18 cellular contexts compared by ENCODE assay signal in the genomic region with DNA sequence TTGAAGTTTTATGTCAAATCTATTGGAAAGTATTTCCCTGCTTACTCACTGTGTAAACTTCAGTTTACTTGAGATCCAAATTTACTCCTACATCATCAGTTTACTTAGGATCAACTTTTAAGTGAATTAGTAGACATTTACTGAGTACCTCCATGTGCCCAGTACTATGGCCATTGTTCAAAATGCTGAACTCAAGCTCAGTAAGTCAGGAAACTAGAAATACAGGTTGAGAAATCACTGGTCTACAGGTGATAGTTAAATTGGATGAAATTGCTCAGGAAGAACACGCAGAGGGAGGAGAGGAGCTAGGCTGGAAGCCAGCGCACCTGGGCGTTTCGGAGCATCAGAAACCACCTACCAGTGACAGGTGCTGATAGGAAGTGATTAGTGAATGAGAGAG. TPM values are rescaled to one million over a fixed set of nuclear protein-coding genes. Genes with fewer than 3 reads are reported as not detected.
DNase-seq lines count a peak whose midpoint lies in the region; ATAC-seq, FAIRE-seq and TF ChIP-seq lines count a peak whose summit lies in the region.
"Had no signal": no experiment of that assay in that cellular context is flagged by ENCODE, and none has a peak within 500 bp of the region (broad histone marks: within the 10 kb centered on the region; RNA-seq: fewer than 3 reads in every experiment).

No MANE protein-coding gene starts in this region.

- FAIRE-seq in K562 (lab: Jason Lieb, UNC): no peak
- FAIRE-seq: D721Med, GM12878, GM18507, H54 had no signal

- no peak overlapping the region for H3K9ac ChIP-seq in K562 (ENCODE audit: insufficient read depth in 1 of 2, low read depth in 2 of 2, low read length in 2 of 2)
- H3K9ac ChIP-seq: BLaER1 treated with 17β-estradiol and CSF1 and Interleukin-3, amounts not matched to agents 10 nM and 100 nM had no signal

- no peaks in the 10 kb centered on the region for H3K27me3 Mint-ChIP-seq in Caco-2 (ENCODE audit: insufficient read depth, unreplicated experiment)

- POLR2A ChIA-PET in K562 (lab: Yijun Ruan, JAX) (interaction anchor here (0.8 to 1.9 kb wide), 2 partner anchors 14 to 16 kb away, joined by 3 to 4 read pairs; no protein-coding TSS in a partner anchor), Caco-2 (lab: Charles Lee) (no interaction called here)

- in situ Hi-C loops in K562 (cut with MboI): no loop called here

- WGBS in K562 (ENCODE audit: insufficient coverage, low coverage, missing lambda C conversion rate): 76% methylated on average over 4 of the region's 4 CpGs

- no peak for TF ChIP-seq RAD21 in K562 (CRISPR knock-in tag; conservative IDR thresholded peaks at IDR 0.05 in 1 of 2, IDR thresholded peaks at IDR 0.05 in 1 of 2)

- H3K27me3 ChIP-seq in K562 (ENCODE audit: control insufficient read depth in 2 of 2, insufficient read depth in 2 of 2, low read length in 2 of 2): no peaks in the 10 kb centered on the region
- H3K27me3 ChIP-seq in Caco-2 (replicated peaks; ENCODE audit: control insufficient read depth, insufficient read depth, low read length): no peaks in the 10 kb centered on the region

- no peak for ATAC-seq in K562
- ATAC-seq: GM12878, HCT116 had no signal

- peak in 2 of 3 experiments; percentile 7 to 43 for DNase-seq in NCI-H1417 (lab: John Stamatoyannopoulos, UW)
- DNase-seq in NCI-H1417 treated with DMSO at 0.1 percent for 48 hours (lab: John Stamatoyannopoulos, UW): no peak
- DNase-seq in NCI-H774 (lab: John Stamatoyannopoulos, UW): peak; percentile 7
- DNase-seq in K562 (ENCODE audit: extremely low read depth in 1 of 4, low spot score in 3 of 4): no peak
- no peak for DNase-seq in Caco-2
- DNase-seq in stimulated activated CD4-positive, alpha-beta T cell treated with anti-CD3 and anti-CD28 coated beads, Interleukin-1b, Interleukin-23, amount 100 ng/mL, for 48 hours: no peak
- DNase-seq in posterior vena cava (ENCODE audit: low spot score): no peak
- DNase-seq: 8988T; ACHN; CD4-positive, alpha-beta memory T cell; DMS153; KBM-7 had no signal

- H3K79me2 ChIP-seq in K562 (ENCODE audit: control insufficient read depth, insufficient read depth, low read length): no peaks in the 10 kb centered on the region

- intact Hi-C loops in K562 (cut with micrococcal nuclease): no loop called here
- intact Hi-C loops in Caco-2 (cut with micrococcal nuclease; ENCODE audit: unreplicated experiment): no loop called here
- intact Hi-C loops in posterior vena cava (cut with DNase I): no loop called here

- peaks cover 26% of the 10 kb centered on the region for H3K4me1 Mint-ChIP-seq in Caco-2 (ENCODE audit: low read depth, unreplicated experiment)

- H3K36me3 ChIP-seq in K562 (ENCODE audit: control insufficient read depth, insufficient read depth, low read length): no peaks in the 10 kb centered on the region
- no peaks in the 10 kb centered on the region for H3K36me3 ChIP-seq in Caco-2 (ENCODE audit: control insufficient read depth, insufficient read depth, low read length)
- H3K36me3 ChIP-seq: BLaER1 treated with 17β-estradiol and CSF1 and Interleukin-3, amounts not matched to agents 10 nM and 100 nM had no signal

- no peak for TF ChIP-seq CTCF in K562 (IDR thresholded peaks at IDR 0.05 in 2 of 3, conservative IDR thresholded peaks at IDR 0.05 in 1 of 3; ENCODE audit: insufficient read depth in 2 of 3, low read depth in 1 of 3, low read length in 3 of 3)
- TF ChIP-seq CTCF in Caco-2 (IDR thresholded peaks at IDR 0.05; ENCODE audit: insufficient read depth in 1 of 2, low read depth in 1 of 2, low read length in 1 of 2, severe bottlenecking in 1 of 2, unreplicated experiment in 1 of 2): no peak

- no peaks in the 10 kb centered on the region for H4K20me1 ChIP-seq in K562 (replicated peaks; ENCODE audit: control insufficient read depth, insufficient read depth, low read length)
- H4K20me1 ChIP-seq: BLaER1 treated with 17β-estradiol and CSF1 and Interleukin-3, amounts not matched to agents 10 nM and 100 nM had no signal

- TF ChIP-seq EP300 in K562 (IDR thresholded peaks at IDR 0.05; ENCODE audit: low read length): no peak

- H2AFZ ChIP-seq in K562 (ENCODE audit: low read depth, low read length): no peak overlapping the region

- H3K4me3 ChIP-seq in K562 (no peak overlapping the region), Caco-2 (ENCODE audit: low read depth, low read length) (no peak overlapping the region)
- H3K4me3 ChIP-seq: BLaER1 treated with 17β-estradiol and CSF1 and Interleukin-3, amounts not matched to agents 10 nM and 100 nM; GM12878 had no signal

- CTCF ChIA-PET in K562 (lab: Yijun Ruan, JAX; ENCODE audit: low intra/inter-chr PET ratio): no interaction called here
- CTCF ChIA-PET in Caco-2 (lab: Charles Lee): no interaction called here

- BruUV-seq in K562 (replicated peaks; lab: Mats Ljungman, UMichigan) (no TSS peak), Caco-2 (replicated peaks; lab: Mats Ljungman, UMichigan) (no TSS peak)

- H3K36me3 Mint-ChIP-seq in Caco-2 (ENCODE audit: insufficient read depth, unreplicated experiment): no peaks in the 10 kb centered on the region

- no peak for TF ChIP-seq POLR2A in K562 (conservative IDR thresholded peaks at IDR 0.05)

- peaks cover 0 to 11% of the 10 kb centered on the region in 2 experiments; a peak in 3 of 5 replicates for H3K4me1 ChIP-seq in K562 (replicated peaks in 1 of 2; ENCODE audit: control insufficient read depth in 2 of 2, insufficient read depth in 2 of 2, low read length in 2 of 2)
- peaks cover 12% of the 10 kb centered on the region for H3K4me1 ChIP-seq in Caco-2

- H3K27ac Mint-ChIP-seq in Caco-2 (ENCODE audit: unreplicated experiment): no peak overlapping the region

- no peak overlapping the region for H3K4me2 ChIP-seq in K562 (ENCODE audit: insufficient read depth, low read length)
- H3K4me2 ChIP-seq: BLaER1 treated with 17β-estradiol and CSF1 and Interleukin-3, amounts not matched to agents 10 nM and 100 nM had no signal

- no peak overlapping the region for H3K4me3 Mint-ChIP-seq in Caco-2 (ENCODE audit: unreplicated experiment)
- H3K4me3 Mint-ChIP-seq: CD4-positive, alpha-beta memory T cell had no signal

- no peaks in the 10 kb centered on the region for H3K9me3 ChIP-seq in K562 (replicated peaks; ENCODE audit: control insufficient read depth, insufficient read depth, low read depth, low read length)
- H3K9me3 ChIP-seq in Caco-2: no peaks in the 10 kb centered on the region; the same call in 1 of the 2 replicates

- no peaks in the 10 kb centered on the region for H3K9me3 Mint-ChIP-seq in Caco-2 (ENCODE audit: unreplicated experiment)

- H3K9me1 ChIP-seq in K562 (ENCODE audit: control insufficient read depth, insufficient read depth, low read length): no peaks in the 10 kb centered on the region

- H3K27ac ChIP-seq in K562 (ENCODE audit: extremely low read depth, low read depth, low read length): no peak overlapping the region
- H3K27ac ChIP-seq: BLaER1 treated with 17β-estradiol and CSF1 and Interleukin-3, amounts not matched to agents 10 nM and 100 nM had no signal

TF ChIP-seq in K562, 482 proteins besides CTCF, POLR2A, EP300 and RAD21:
- TF ChIP-seq ARID1B (IDR thresholded peaks at IDR 0.05): no peak
- no peak for TF ChIP-seq NCOA6 (IDR thresholded peaks at IDR 0.05)
- no peak for TF ChIP-seq EP400 (IDR thresholded peaks at IDR 0.05)
- TF ChIP-seq BCOR (IDR thresholded peaks at IDR 0.05): no peak
- TF ChIP-seq ZNF280A (IDR thresholded peaks at IDR 0.05; ENCODE audit: low read depth, partially characterized antibody): no peak
- TF ChIP-seq C11orf30 (IDR thresholded peaks at IDR 0.05; ENCODE audit: low read depth): peak; percentile 2; the same call in 1 of the 2 replicates
- no peak for TF ChIP-seq RBM14 (IDR thresholded peaks at IDR 0.05; ENCODE audit: borderline replicate concordance, insufficient read depth, low read depth, low read length)
- TF ChIP-seq E2F3 (CRISPR knock-in tag; IDR thresholded peaks at IDR 0.05): no peak

RNA-seq across cellular contexts. Expression of gene EBLN1, which starts 25.5 kb away (rescaled TPM):
- total RNA-seq in K562 (2011; cell fraction: chromatin; rRNA removed; ENCODE audit: low replicate concordance): 0.76 and 3.1 TPM in 2 replicates
- 0.67 and 1.1 TPM in 2 replicates for total RNA-seq in K562 (2011; cell fraction: nucleolus; rRNA removed)
- 0.73 TPM in 1 of 2 replicates, not detected in the other for total RNA-seq in K562 (2011; cell fraction: nucleoplasm; rRNA removed)
- 0.32 and 0.61 TPM in 2 replicates for total RNA-seq in K562 (2014; rRNA removed)
- total RNA-seq in K562 (2014; rRNA removed; fragmentation: Illumina TruSeq; extraction: Trizol): 0.80 and 0.99 TPM in 2 replicates
- total RNA-seq in K562 (2015; rRNA removed; fragmentation: Illumina TruSeq; extraction: Trizol): 0.30 and 0.40 TPM in 2 replicates
- total RNA-seq in K562 (2021): 0.95 and 1.1 TPM in 2 replicates
- 0.06 TPM in 1 of 2 replicates, not detected in the other for polyA plus RNA-seq in K562 (2011; rRNA removed)
- polyA plus RNA-seq in K562 (2011; cell fraction: cytosol; rRNA removed): 0.09 TPM in 1 of 2 replicates, not detected in the other
- not detected in 2 replicates for polyA plus RNA-seq in K562 (2011; cell fraction: nucleus; rRNA removed)
- polyA plus RNA-seq in K562 (2012): 0.40 and 0.76 TPM in 2 replicates
- 1.00 and 1.5 TPM in 2 replicates for polyA plus RNA-seq in K562 (2014; fragmentation: Illumina TruSeq; extraction: Trizol)
- 1 to 10 TPM; 2.5 to 3.1 TPM for polyA plus RNA-seq in K562 (2014; fragmentation: Nextera tagmentation; extraction: Ambion mirVana)
- 0.50 and 1.1 TPM in 2 replicates for polyA plus RNA-seq in K562 (2014; rRNA removed)
- not detected in 2 replicates for polyA minus RNA-seq in K562 (2011; rRNA and poly(A)+ RNA removed)
- not detected in 2 replicates for polyA minus RNA-seq in K562 (2011; cell fraction: cytosol; rRNA and poly(A)+ RNA removed)
- polyA minus RNA-seq in K562 (2011; cell fraction: nucleus; rRNA and poly(A)+ RNA removed): not detected in 2 replicates
- not detected in 2 replicates for total RNA-seq in Caco-2 (2022)
- not detected for total RNA-seq in posterior vena cava
- total RNA-seq: CD4-positive, alpha-beta memory T cell; GM12878 had no signal
- polyA plus RNA-seq: CD4-positive, alpha-beta memory T cell; GM12878 had no signal

Comparison
In these comparisons a context has a peak if more than half of its experiments do, and no peak if none do; other contexts are left out.
1. DNase-seq: peak in NCI-H1417 (2 of 3) and NCI-H774 (single experiment); none in NCI-H1417 treated with DMSO at 0.1 percent for 48 hours (single experiment), K562 (0 of 4), Caco-2 (0 of 2), stimulated activated CD4-positive, alpha-beta T cell treated with anti-CD3 and anti-CD28 coated beads, Interleukin-1b, Interleukin-23, amount 100 ng/mL, for 48 hours (single experiment) and posterior vena cava (single experiment).